8 cellular contexts compared by ENCODE assay signal in the genomic region with DNA sequence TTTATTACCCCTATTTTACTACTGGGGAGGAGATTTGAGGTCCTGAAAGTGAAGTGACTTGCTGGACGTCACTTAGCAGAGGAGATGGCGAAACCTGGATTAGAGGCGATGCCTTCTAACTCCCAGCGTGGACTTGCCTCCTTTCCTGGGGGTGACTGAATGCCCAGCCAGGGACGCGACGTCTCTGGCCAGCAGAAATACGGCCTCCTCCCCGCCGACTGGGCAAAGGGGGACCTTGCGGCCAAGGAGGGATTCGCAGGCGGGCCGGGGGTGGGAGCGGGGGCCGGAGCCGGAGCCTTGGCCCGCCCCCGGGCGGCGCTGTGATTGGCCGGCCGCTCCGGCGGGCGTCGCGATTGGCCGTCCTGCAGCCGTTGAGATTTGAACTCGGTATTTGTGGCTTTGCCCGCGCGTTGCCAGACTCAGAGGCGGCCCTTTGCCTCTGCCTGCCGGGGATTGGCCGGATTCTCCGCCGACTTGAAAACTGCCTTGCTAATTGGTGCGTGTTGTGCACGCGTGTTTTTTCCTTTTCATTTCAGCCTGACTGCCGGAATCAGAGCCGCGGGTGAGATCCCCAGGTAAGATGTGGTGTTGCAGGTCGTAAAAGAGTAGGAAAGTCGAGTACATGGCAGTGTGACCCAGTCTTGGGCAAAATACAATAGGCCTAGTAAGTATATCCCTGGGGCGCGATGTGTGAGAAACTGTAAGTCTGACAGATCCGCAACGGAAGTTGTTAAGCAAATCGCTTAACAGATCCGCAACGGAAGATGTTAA. TPM values are rescaled to one million over a fixed set of nuclear protein-coding genes. Genes with fewer than 3 reads are reported as not detected.
DNase-seq lines count a peak whose midpoint lies in the region; ATAC-seq and TF ChIP-seq lines count a peak whose summit lies in the region.

A gene with protein sequence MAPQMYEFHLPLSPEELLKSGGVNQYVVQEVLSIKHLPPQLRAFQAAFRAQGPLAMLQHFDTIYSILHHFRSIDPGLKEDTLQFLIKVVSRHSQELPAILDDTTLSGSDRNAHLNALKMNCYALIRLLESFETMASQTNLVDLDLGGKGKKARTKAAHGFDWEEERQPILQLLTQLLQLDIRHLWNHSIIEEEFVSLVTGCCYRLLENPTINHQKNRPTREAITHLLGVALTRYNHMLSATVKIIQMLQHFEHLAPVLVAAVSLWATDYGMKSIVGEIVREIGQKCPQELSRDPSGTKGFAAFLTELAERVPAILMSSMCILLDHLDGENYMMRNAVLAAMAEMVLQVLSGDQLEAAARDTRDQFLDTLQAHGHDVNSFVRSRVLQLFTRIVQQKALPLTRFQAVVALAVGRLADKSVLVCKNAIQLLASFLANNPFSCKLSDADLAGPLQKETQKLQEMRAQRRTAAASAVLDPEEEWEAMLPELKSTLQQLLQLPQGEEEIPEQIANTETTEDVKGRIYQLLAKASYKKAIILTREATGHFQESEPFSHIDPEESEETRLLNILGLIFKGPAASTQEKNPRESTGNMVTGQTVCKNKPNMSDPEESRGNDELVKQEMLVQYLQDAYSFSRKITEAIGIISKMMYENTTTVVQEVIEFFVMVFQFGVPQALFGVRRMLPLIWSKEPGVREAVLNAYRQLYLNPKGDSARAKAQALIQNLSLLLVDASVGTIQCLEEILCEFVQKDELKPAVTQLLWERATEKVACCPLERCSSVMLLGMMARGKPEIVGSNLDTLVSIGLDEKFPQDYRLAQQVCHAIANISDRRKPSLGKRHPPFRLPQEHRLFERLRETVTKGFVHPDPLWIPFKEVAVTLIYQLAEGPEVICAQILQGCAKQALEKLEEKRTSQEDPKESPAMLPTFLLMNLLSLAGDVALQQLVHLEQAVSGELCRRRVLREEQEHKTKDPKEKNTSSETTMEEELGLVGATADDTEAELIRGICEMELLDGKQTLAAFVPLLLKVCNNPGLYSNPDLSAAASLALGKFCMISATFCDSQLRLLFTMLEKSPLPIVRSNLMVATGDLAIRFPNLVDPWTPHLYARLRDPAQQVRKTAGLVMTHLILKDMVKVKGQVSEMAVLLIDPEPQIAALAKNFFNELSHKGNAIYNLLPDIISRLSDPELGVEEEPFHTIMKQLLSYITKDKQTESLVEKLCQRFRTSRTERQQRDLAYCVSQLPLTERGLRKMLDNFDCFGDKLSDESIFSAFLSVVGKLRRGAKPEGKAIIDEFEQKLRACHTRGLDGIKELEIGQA (N-terminal part only) (plus strand): TSS at position 523 of the 771 bp plus-strand sequence. CDS start 997 bp downstream, outside the sequence.

- in situ Hi-C loops in GM23248 (cut with MboI): no loop called here

- peak; percentile 8 to 9 for TF ChIP-seq CTCF in fibroblast of lung (conservative IDR thresholded peaks at IDR 0.05 in 1 of 2, IDR thresholded peaks at IDR 0.05 in 1 of 2; ENCODE audit: low read depth in 1 of 2, low read length in 2 of 2)

- H3K27ac Mint-ChIP-seq in naive thymus-derived CD8-positive, alpha-beta T cell: peak within 1 kb of the TSS; percentile 94 to 100 (median 97)

- H3K4me1 ChIP-seq in GM23248 (ENCODE audit: insufficient read depth) (peaks cover 21% of the 10 kb centered on the region), fibroblast of lung (ENCODE audit: control insufficient read depth, extremely low read depth, insufficient read depth, low read length) (peaks cover 8% of the 10 kb centered on the region)

- peak within 1 kb of the TSS; percentile 99 for H3K4me2 ChIP-seq in GM23248 (ENCODE audit: unreplicated experiment)
- peak within 1 kb of the TSS; percentile 98 for H3K4me2 ChIP-seq in fibroblast of lung (ENCODE audit: extremely low read depth, insufficient read depth, low read length)

- peaks cover 19% of the 10 kb centered on the region for H3F3A ChIP-seq in GM23248 (ENCODE audit: insufficient read depth)

- H2AFZ ChIP-seq in GM23248: peak within 1 kb of the TSS; percentile 96
- peak within 1 kb of the TSS; percentile 85 for H2AFZ ChIP-seq in fibroblast of lung (ENCODE audit: low read length)

- POLR2A ChIA-PET in naive thymus-derived CD8-positive, alpha-beta T cell (lab: Charles Lee): interaction anchor here (0.7 to 7.2 kb wide), 31 partner anchors 11 to 379 kb away, joined by 3 to 104 read pairs (median 6); a partner anchor contains a TSS

- H3K27ac ChIP-seq in GM23248 (peak within 1 kb of the TSS; percentile 98), fibroblast of lung (ENCODE audit: insufficient read depth, low read length) (peak within 1 kb of the TSS; percentile 95)

- peaks cover 62% of the 10 kb centered on the region for H3K79me2 ChIP-seq in GM23248 (ENCODE audit: insufficient read depth)
- peaks cover 38% of the 10 kb centered on the region for H3K79me2 ChIP-seq in fibroblast of lung (ENCODE audit: control insufficient read depth, insufficient read depth, low read length)

- DNase-seq in Daoy (ENCODE audit: low read depth) (peak; percentile 99), GM23248 (peak; percentile 100), Kasumi-1 (lab: John Stamatoyannopoulos, UW) (peak; percentile 83 to 84), RPMI7951 (ENCODE audit: low read depth) (peak; percentile 96), fibroblast of lung (ENCODE audit: low read depth in 2 of 2) (peak; percentile 93 to 94)
- peak; percentile 86 to 93 for DNase-seq in activated T-helper 1 cell treated with anti-CD3 and anti-CD28 coated beads, Interleukin-2, amount 50 U/mL, for 16 hours (ENCODE audit: low read depth in 1 of 2, low spot score in 1 of 2)
- peak; percentile 89 to 97 (median 95) for DNase-seq in naive thymus-derived CD8-positive, alpha-beta T cell
- peak; percentile 91 to 97 (median 96) for DNase-seq in stimulated activated naive CD4-positive, alpha-beta T cell (lab: John Stamatoyannopoulos, UW)

- peaks cover 15 to 50% (median 37%) of the 10 kb centered on the region in 4 donors for H3K4me1 Mint-ChIP-seq in naive thymus-derived CD8-positive, alpha-beta T cell

- H4K20me1 ChIP-seq in GM23248 (ENCODE audit: insufficient read depth) (no peaks in the 10 kb centered on the region), fibroblast of lung (ENCODE audit: control insufficient read depth, extremely low read depth, insufficient read depth, low read length) (no peaks in the 10 kb centered on the region)

- H3K27me3 ChIP-seq in GM23248 (replicated peaks; ENCODE audit: insufficient read depth) (no peaks in the 10 kb centered on the region), fibroblast of lung (ENCODE audit: control insufficient read depth, insufficient read depth, low read length) (no peaks in the 10 kb centered on the region)

- H3K9ac ChIP-seq in GM23248 (peak within 1 kb of the TSS; percentile 97), fibroblast of lung (ENCODE audit: insufficient read depth, low read length) (peak within 1 kb of the TSS; percentile 70)

- H3K4me3 ChIP-seq in GM23248 (peak within 1 kb of the TSS; percentile 98), fibroblast of lung (replicated peaks in 1 of 4; ENCODE audit: control extremely low read depth in 1 of 4, insufficient read depth in 1 of 4, low read depth in 3 of 4, low read length in 4 of 4) (peak within 1 kb of the TSS; percentile 72 to 99 (median 78))

- peak within 1 kb of the TSS; percentile 91 to 99 (median 98) for H3K4me3 Mint-ChIP-seq in naive thymus-derived CD8-positive, alpha-beta T cell

- H3K9me3 Mint-ChIP-seq in naive thymus-derived CD8-positive, alpha-beta T cell: no peaks in the 10 kb centered on the region

- H3K9me3 ChIP-seq in GM23248 (ENCODE audit: low read depth): no peaks in the 10 kb centered on the region
- H3K9me3 ChIP-seq in fibroblast of lung (ENCODE audit: control insufficient read depth, insufficient read depth, low read depth, low read length): no peaks in the 10 kb centered on the region

- 1% methylated on average over 51 to 53 of the region's 54 CpGs for WGBS in GM23248 (ENCODE audit: low coverage in 1 of 2, low lambda C conversion rate in 2 of 2, missing lambda C conversion rate in 2 of 2), 2 experiments

- H3K9me2 ChIP-seq in GM23248 (ENCODE audit: insufficient read depth): no peaks in the 10 kb centered on the region

- no peaks in the 10 kb centered on the region for H3K27me3 Mint-ChIP-seq in naive thymus-derived CD8-positive, alpha-beta T cell

- peak; percentile 83 to 87 for ATAC-seq in naive thymus-derived CD8-positive, alpha-beta T cell

- peaks cover 0 to 43% (median 5%) of the 10 kb centered on the region in 3 donors for H3K36me3 Mint-ChIP-seq in naive thymus-derived CD8-positive, alpha-beta T cell

- H3K36me3 ChIP-seq in GM23248 (ENCODE audit: low read depth) (peaks cover 15% of the 10 kb centered on the region; the same call in 1 of the 2 replicates), fibroblast of lung (ENCODE audit: control insufficient read depth, insufficient read depth, low read length) (peaks cover under 1% of the 10 kb centered on the region)

RNA-seq across cellular contexts. Expression of the gene that starts here (rescaled TPM):
- 95.2 and 117 TPM in 2 replicates for total RNA-seq in Daoy (2014; rRNA removed; shearing (Covaris generic))
- 26.3 and 46.8 TPM in 2 replicates for total RNA-seq in GM23248 (2014; rRNA removed; shearing (Covaris generic))
- polyA plus RNA-seq in GM23248 (2016; fragmentation: Nextera tagmentation; extraction: Ambion mirVana): 15.5 and 17.6 TPM in 2 replicates
- total RNA-seq in RPMI7951 (2014; rRNA removed; shearing (Covaris generic)): 92.1 and 106 TPM in 2 replicates
- 18.7 and 42.3 TPM in 2 replicates for total RNA-seq in fibroblast of lung
- 17.2 and 50.9 TPM in 2 replicates for polyA plus RNA-seq in fibroblast of lung
- polyA plus RNA-seq in fibroblast of lung (2012): 16.7 and 45.5 TPM in 2 replicates
- polyA minus RNA-seq in fibroblast of lung (ENCODE audit: low replicate concordance): 32.1 and 176 TPM in 2 replicates
- total RNA-seq in naive thymus-derived CD8-positive, alpha-beta T cell: 10 to 100 TPM; 40.4 to 46.3 TPM
- 10 to 100 TPM; 24.7 to 45.3 (median 28.1) TPM for polyA plus RNA-seq in naive thymus-derived CD8-positive, alpha-beta T cell

Comparison
In these comparisons a context has a peak if more than half of its experiments do, and no peak if none do; other contexts are left out.
1. Peak in every context shown above with its lines: DNase-seq, ATAC-seq, H3K4me3 ChIP-seq and H3K27ac ChIP-seq.